9 cellular contexts compared by ENCODE assay signal in genomic region chr17:4834621-4835020, GRCh38. TPM values are rescaled to one million over a fixed set of nuclear protein-coding genes. Genes with fewer than 3 reads are reported as not detected.
DNase-seq lines count a peak whose midpoint lies in the region; TF ChIP-seq lines count a peak whose summit lies in the region.
"Had no signal": no experiment of that assay in that cellular context is flagged by ENCODE, and none has a peak within 500 bp of the region (broad histone marks: within the 10 kb centered on the region; RNA-seq: fewer than 3 reads in every experiment).

No MANE protein-coding gene starts in this region.

- peak overlapping the region; percentile 96 for H3K4me2 ChIP-seq in smooth muscle cell

- peak overlapping the region; percentile 92 for H3K4me3 Mint-ChIP-seq in activated CD4-positive, alpha-beta memory T cell treated with anti-CD3 and anti-CD28 coated beads, Interleukin-2, amount 10 ng/mL, durations not matched to agents 7 days and 5 days
- H3K4me3 Mint-ChIP-seq in glutamatergic neuron (ENCODE audit: unreplicated experiment): peak overlapping the region; percentile 94

- peaks cover 17% of the 10 kb centered on the region for H3K36me3 Mint-ChIP-seq in activated CD4-positive, alpha-beta memory T cell treated with anti-CD3 and anti-CD28 coated beads, Interleukin-2, amount 10 ng/mL, durations not matched to agents 7 days and 5 days (ENCODE audit: low read depth)
- H3K36me3 Mint-ChIP-seq in glutamatergic neuron (ENCODE audit: unreplicated experiment): peaks cover 5% of the 10 kb centered on the region

- no peaks in the 10 kb centered on the region for H3K9me3 ChIP-seq in HEK293 (ENCODE audit: control insufficient read depth, insufficient read depth, low read depth, low read length)
- H3K9me3 ChIP-seq in smooth muscle cell (replicated peaks; ENCODE audit: low read depth): no peaks in the 10 kb centered on the region

- peaks cover 0 to 5% of the 10 kb centered on the region in 2 experiments; a peak in 1 of 3 replicates for H3K36me3 ChIP-seq in HEK293 (ENCODE audit: control insufficient read depth in 2 of 2, insufficient read depth in 1 of 2, low read length in 2 of 2)
- no peaks in the 10 kb centered on the region for H3K36me3 ChIP-seq in smooth muscle cell (ENCODE audit: low read depth)

- H3K9ac ChIP-seq in smooth muscle cell (ENCODE audit: low read depth): no peak overlapping the region

- peak overlapping the region; percentile 84 for H3K27ac Mint-ChIP-seq in activated CD4-positive, alpha-beta memory T cell treated with anti-CD3 and anti-CD28 coated beads, Interleukin-2, amount 10 ng/mL, durations not matched to agents 7 days and 5 days
- H3K27ac Mint-ChIP-seq in glutamatergic neuron (ENCODE audit: unreplicated experiment): peak overlapping the region; percentile 83

- H3F3A ChIP-seq in smooth muscle cell (ENCODE audit: low read depth): peaks cover 13% of the 10 kb centered on the region

- H3K4me3 ChIP-seq in HEK293 (ENCODE audit: low read depth, low read length): peak overlapping the region; percentile 90
- peak overlapping the region; percentile 90 for H3K4me3 ChIP-seq in smooth muscle cell

- DNase-seq in activated CD4-positive, alpha-beta memory T cell treated with anti-CD3 and anti-CD28 coated beads, Interleukin-2, amount 10 ng/mL, durations not matched to agents 7 days and 5 days: no peak
- DNase-seq in glutamatergic neuron: no peak
- DNase-seq in smooth muscle cell (lab: John Stamatoyannopoulos, UW; ENCODE audit: unreplicated experiment): no peak
- DNase-seq in stimulated activated CD8-positive, alpha-beta memory T cell treated with anti-CD3 and anti-CD28 coated beads, Interleukin-4, amount 100 ng/mL, for 48 hours: no peak
- no peak for DNase-seq in SKM-1 treated with dmso at 0.1 percent for 144 hours (lab: John Stamatoyannopoulos, UW; ENCODE audit: unreplicated experiment)
- no peak for DNase-seq in OCI-M1 (lab: John Stamatoyannopoulos, UW)
- DNase-seq in GF-D8 (lab: John Stamatoyannopoulos, UW): no peak

- peaks cover 49% of the 10 kb centered on the region for H3K79me2 ChIP-seq in smooth muscle cell (ENCODE audit: low read depth)

- CTCF ChIA-PET in HEK293 (lab: Yijun Ruan, JAX): interaction anchor here (0.7 to 1.1 kb wide), 2 partner anchors 46 to 334 kb away, joined by 3 to 10 read pairs; no protein-coding TSS in a partner anchor
- CTCF ChIA-PET in activated CD4-positive, alpha-beta memory T cell treated with anti-CD3 and anti-CD28 coated beads, Interleukin-2, amount 10 ng/mL, durations not matched to agents 7 days and 5 days (lab: Charles Lee): interaction anchor here (1.0 to 2.0 kb wide), 2 partner anchors 45 to 124 kb away, joined by 3 to 6 read pairs; partner anchors contain the start of gene ARRB2

- no peaks in the 10 kb centered on the region for H3K27me3 ChIP-seq in smooth muscle cell (ENCODE audit: low read depth)

- H2AFZ ChIP-seq in smooth muscle cell (ENCODE audit: low read depth): no peak overlapping the region

- H4K20me1 ChIP-seq in smooth muscle cell (ENCODE audit: low read depth): peaks cover 53% of the 10 kb centered on the region

- no peaks in the 10 kb centered on the region for H3K27me3 Mint-ChIP-seq in activated CD4-positive, alpha-beta memory T cell treated with anti-CD3 and anti-CD28 coated beads, Interleukin-2, amount 10 ng/mL, durations not matched to agents 7 days and 5 days
- no peaks in the 10 kb centered on the region for H3K27me3 Mint-ChIP-seq in glutamatergic neuron (ENCODE audit: unreplicated experiment)

- no peak for TF ChIP-seq CTCF in HEK293 (tag by site-specific recombination; IDR thresholded peaks at IDR 0.05)
- no peak for TF ChIP-seq CTCF in glutamatergic neuron (IDR thresholded peaks at IDR 0.05; ENCODE audit: partially characterized antibody, unreplicated experiment)
- TF ChIP-seq CTCF in smooth muscle cell (IDR thresholded peaks at IDR 0.05; ENCODE audit: borderline replicate concordance, insufficient read depth, poor library complexity, severe bottlenecking): no peak

- H3K4me1 Mint-ChIP-seq in activated CD4-positive, alpha-beta memory T cell treated with anti-CD3 and anti-CD28 coated beads, Interleukin-2, amount 10 ng/mL, durations not matched to agents 7 days and 5 days: peaks cover 48% of the 10 kb centered on the region
- peaks cover 38% of the 10 kb centered on the region for H3K4me1 Mint-ChIP-seq in glutamatergic neuron (ENCODE audit: low read depth, unreplicated experiment)

- H3K9me3 Mint-ChIP-seq in activated CD4-positive, alpha-beta memory T cell treated with anti-CD3 and anti-CD28 coated beads, Interleukin-2, amount 10 ng/mL, durations not matched to agents 7 days and 5 days: no peaks in the 10 kb centered on the region
- H3K9me3 Mint-ChIP-seq in glutamatergic neuron (ENCODE audit: unreplicated experiment): peaks cover 4% of the 10 kb centered on the region

- H3K27ac ChIP-seq in HEK293 (ENCODE audit: extremely low read depth, low read depth, low read length): peak overlapping the region; percentile 81; the same call in 1 of the 2 replicates
- peak overlapping the region; percentile 87 for H3K27ac ChIP-seq in smooth muscle cell (ENCODE audit: low read depth)

- WGBS in smooth muscle cell (ENCODE audit: low lambda C conversion rate): 81% methylated on average over 5 of the region's 5 CpGs

- POLR2A ChIA-PET in HEK293 (lab: Yijun Ruan, JAX): interaction anchor here (0.6 to 2.4 kb wide), 5 partner anchors 8 to 666 kb away, joined by 3 to 9 read pairs (median 4); partner anchors contain the start of gene PLD2
- POLR2A ChIA-PET in activated CD4-positive, alpha-beta memory T cell treated with anti-CD3 and anti-CD28 coated beads, Interleukin-2, amount 10 ng/mL, durations not matched to agents 7 days and 5 days (lab: Charles Lee): interaction anchor here (1.1 to 2.1 kb wide), 4 partner anchors 39 to 126 kb away, joined by 3 to 5 read pairs (median 4); partner anchors contain the start of genes ARRB2 and PSMB6

- H3K4me1 ChIP-seq in HEK293 (ENCODE audit: control insufficient read depth, insufficient read depth, low read length) (peaks cover 14% of the 10 kb centered on the region), smooth muscle cell (ENCODE audit: low read depth) (peaks cover 5% of the 10 kb centered on the region)

TF ChIP-seq in HEK293, 187 proteins besides CTCF, POLR2A, EP300 and RAD21:
- TF ChIP-seq ZBTB7A (tag by site-specific recombination; IDR thresholded peaks at IDR 0.05; ENCODE audit: low read depth): no peak

RNA-seq across cellular contexts. Expression of gene MINK1, which starts 1.5 kb away (rescaled TPM):
- total RNA-seq in activated CD4-positive, alpha-beta memory T cell treated with anti-CD3 and anti-CD28 coated beads, Interleukin-2, amount 10 ng/mL, durations not matched to agents 7 days and 5 days: 100 to 1,000 TPM; 107 to 109 TPM
- total RNA-seq in glutamatergic neuron (ENCODE audit: unreplicated experiment) (130 TPM), smooth muscle cell (25.3 and 26.6 TPM in 2 replicates)
- polyA plus RNA-seq in smooth muscle cell: 26.8 and 40.3 TPM in 2 replicates

RNA-seq across cellular contexts. Expression of gene PLD2, which starts 27.7 kb away (rescaled TPM):
- total RNA-seq in activated CD4-positive, alpha-beta memory T cell treated with anti-CD3 and anti-CD28 coated beads, Interleukin-2, amount 10 ng/mL, durations not matched to agents 7 days and 5 days: 10 to 100 TPM; 17.4 to 20.7 TPM
- total RNA-seq in glutamatergic neuron (ENCODE audit: unreplicated experiment) (61.4 TPM), smooth muscle cell (19.9 and 20.3 TPM in 2 replicates)
- polyA plus RNA-seq in smooth muscle cell: 9.9 and 26.4 TPM in 2 replicates

RNA-seq across cellular contexts. Expression of gene PSMB6, which starts 38.7 kb away (rescaled TPM):
- 100 to 1,000 TPM; 118 to 121 TPM for total RNA-seq in activated CD4-positive, alpha-beta memory T cell treated with anti-CD3 and anti-CD28 coated beads, Interleukin-2, amount 10 ng/mL, durations not matched to agents 7 days and 5 days
- 128 TPM for total RNA-seq in glutamatergic neuron (ENCODE audit: unreplicated experiment)
- total RNA-seq in smooth muscle cell: 139 and 162 TPM in 2 replicates
- polyA plus RNA-seq in smooth muscle cell: 434 and 438 TPM in 2 replicates

RNA-seq across cellular contexts. Expression of gene GLTPD2, which starts 45.9 kb away (rescaled TPM):
- total RNA-seq in activated CD4-positive, alpha-beta memory T cell treated with anti-CD3 and anti-CD28 coated beads, Interleukin-2, amount 10 ng/mL, durations not matched to agents 7 days and 5 days: not detected
- not detected for total RNA-seq in glutamatergic neuron (ENCODE audit: unreplicated experiment)
- not detected in 2 replicates for total RNA-seq in smooth muscle cell
- 0.82 and 0.89 TPM in 2 replicates for polyA plus RNA-seq in smooth muscle cell
- total RNA-seq: renal cortical epithelial cell had no signal
